ENCODE assay signal across 10 cellular contexts in the genomic region with DNA sequence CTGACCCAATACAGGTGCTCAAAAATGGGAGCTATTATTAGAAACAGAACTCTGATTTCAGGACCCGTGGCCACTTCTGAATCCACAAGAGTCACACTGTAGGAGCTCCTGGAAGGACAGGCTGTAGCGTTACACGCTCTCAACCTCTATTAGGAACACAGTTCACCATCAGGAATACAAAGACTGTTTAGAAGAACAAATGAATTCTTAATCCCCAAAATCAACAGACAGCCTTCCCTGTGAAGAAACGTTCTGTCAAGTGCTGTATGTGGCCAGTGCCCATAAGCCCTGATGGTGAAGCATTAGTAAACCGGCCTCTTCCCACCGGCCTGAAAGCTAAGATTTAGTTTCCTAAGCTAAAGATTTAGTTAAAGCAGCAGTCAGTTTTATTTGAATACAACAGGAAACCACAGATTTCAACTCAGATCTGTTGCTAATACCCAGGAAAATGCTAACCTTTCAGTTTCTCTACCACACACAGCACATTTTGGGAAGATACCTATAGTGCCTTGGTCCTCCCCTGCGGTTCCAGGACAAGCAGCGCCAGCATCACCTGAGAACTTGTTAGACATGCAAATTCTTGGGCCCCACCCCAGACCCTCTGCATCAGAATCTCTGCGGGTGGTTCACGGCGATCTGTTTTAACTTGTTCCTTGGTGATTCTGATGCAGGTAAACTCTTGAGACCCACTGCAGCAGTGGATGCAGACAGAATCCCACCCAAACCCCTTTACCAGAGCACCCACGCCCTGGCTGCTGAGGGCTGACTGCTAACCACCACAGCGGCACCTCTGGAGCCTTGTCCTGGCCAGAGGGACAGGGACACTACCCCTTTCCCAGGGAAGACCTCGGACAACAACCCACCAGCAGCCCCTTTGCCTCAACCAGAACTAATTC. TPM values are rescaled to one million over a fixed set of nuclear protein-coding genes. Genes with fewer than 3 reads are reported as not detected.
A peak's percentile ranks its signal among the peaks of the same experiment; 100 is the strongest.
DNase-seq lines count a peak whose midpoint lies in the region; ATAC-seq and TF ChIP-seq lines count a peak whose summit lies in the region.
"Had no signal": no experiment of that assay in that cellular context is flagged by ENCODE, and none has a peak within 500 bp of the region (broad histone marks: within the 10 kb centered on the region; RNA-seq: fewer than 3 reads in every experiment).

No MANE protein-coding gene starts in this region.

- peaks cover 2% of the 10 kb centered on the region for H3K36me3 Mint-ChIP-seq in activated naive CD4-positive, alpha-beta T cell treated with anti-CD3 and anti-CD28 coated beads, Interleukin-2, amount 50 U/mL, for 24 hours
- peaks cover 2% of the 10 kb centered on the region for H3K36me3 Mint-ChIP-seq in activated naive CD8-positive, alpha-beta T cell
- H3K36me3 Mint-ChIP-seq in stimulated activated naive CD8-positive, alpha-beta T cell treated with anti-CD3 and anti-CD28 coated beads, Interleukin-15, Interleukin-2, amounts not matched to agents 100 ng/mL and 50 ng/mL, for 24 hours (ENCODE audit: low read depth), result no peaks in the 10 kb centered on the region

- no peak overlapping the region for H3K4me3 ChIP-seq in esophagus squamous epithelium

- peak overlapping the region; percentile 60 for H3K4me3 Mint-ChIP-seq in activated naive CD4-positive, alpha-beta T cell treated with anti-CD3 and anti-CD28 coated beads, Interleukin-2, amount 50 U/mL, for 24 hours
- H3K4me3 Mint-ChIP-seq in activated naive CD8-positive, alpha-beta T cell, result peak overlapping the region; percentile 51
- peak overlapping the region; percentile 51 for H3K4me3 Mint-ChIP-seq in stimulated activated naive CD8-positive, alpha-beta T cell treated with anti-CD3 and anti-CD28 coated beads, Interleukin-15, Interleukin-2, amounts not matched to agents 100 ng/mL and 50 ng/mL, for 24 hours
- H3K4me3 Mint-ChIP-seq: brain, neural crest cell had no signal

- no peaks in the 10 kb centered on the region for H3K9me3 ChIP-seq in esophagus squamous epithelium

- no peak for DNase-seq in activated naive CD4-positive, alpha-beta T cell treated with anti-CD3 and anti-CD28 coated beads, Interleukin-2, amount 50 U/mL, for 16 hours
- DNase-seq in NCI-H1417 treated with DMSO at 0.1 percent for 48 hours (lab: John Stamatoyannopoulos, UW) (no peak), esophagus squamous epithelium (lab: John Stamatoyannopoulos, UW) (no peak)
- no peak for DNase-seq in central memory CD4-positive, alpha-beta T cell

- peak; percentile 73 for ATAC-seq in HG03045 (IDR thresholded peaks at IDR 0.05; ENCODE audit: unreplicated experiment)

- intact Hi-C loops in esophagus squamous epithelium (cut with DNase I), result no loop called here

- peaks cover 0 to 16% (median 6%) of the 10 kb centered on the region in 3 donors for H3K4me1 ChIP-seq in esophagus squamous epithelium

- no peaks in the 10 kb centered on the region for H3K27me3 Mint-ChIP-seq in activated naive CD4-positive, alpha-beta T cell treated with anti-CD3 and anti-CD28 coated beads, Interleukin-2, amount 50 U/mL, for 24 hours
- H3K27me3 Mint-ChIP-seq in activated naive CD8-positive, alpha-beta T cell, result no peaks in the 10 kb centered on the region
- no peaks in the 10 kb centered on the region for H3K27me3 Mint-ChIP-seq in stimulated activated naive CD8-positive, alpha-beta T cell treated with anti-CD3 and anti-CD28 coated beads, Interleukin-15, Interleukin-2, amounts not matched to agents 100 ng/mL and 50 ng/mL, for 24 hours
- H3K27me3 Mint-ChIP-seq: brain had no signal

- TF ChIP-seq CTCF in esophagus squamous epithelium (IDR thresholded peaks at IDR 0.05), result no peak

- no peaks in the 10 kb centered on the region for H3K9me3 Mint-ChIP-seq in activated naive CD4-positive, alpha-beta T cell treated with anti-CD3 and anti-CD28 coated beads, Interleukin-2, amount 50 U/mL, for 24 hours
- no peaks in the 10 kb centered on the region for H3K9me3 Mint-ChIP-seq in activated naive CD8-positive, alpha-beta T cell (ENCODE audit: low read depth)
- no peaks in the 10 kb centered on the region for H3K9me3 Mint-ChIP-seq in stimulated activated naive CD8-positive, alpha-beta T cell treated with anti-CD3 and anti-CD28 coated beads, Interleukin-15, Interleukin-2, amounts not matched to agents 100 ng/mL and 50 ng/mL, for 24 hours
- H3K9me3 Mint-ChIP-seq: brain, neural crest cell had no signal

- peaks cover 28% of the 10 kb centered on the region for H3K4me1 Mint-ChIP-seq in activated naive CD4-positive, alpha-beta T cell treated with anti-CD3 and anti-CD28 coated beads, Interleukin-2, amount 50 U/mL, for 24 hours
- H3K4me1 Mint-ChIP-seq in activated naive CD8-positive, alpha-beta T cell (ENCODE audit: low read depth), result peaks cover 27% of the 10 kb centered on the region
- H3K4me1 Mint-ChIP-seq in stimulated activated naive CD8-positive, alpha-beta T cell treated with anti-CD3 and anti-CD28 coated beads, Interleukin-15, Interleukin-2, amounts not matched to agents 100 ng/mL and 50 ng/mL, for 24 hours (ENCODE audit: low read depth), result peaks cover 47% of the 10 kb centered on the region
- H3K4me1 Mint-ChIP-seq: neural crest cell had no signal

- H3K36me3 ChIP-seq in esophagus squamous epithelium, result no peaks in the 10 kb centered on the region

- H3K27ac ChIP-seq in esophagus squamous epithelium, result no peak overlapping the region

- no peaks in the 10 kb centered on the region for H3K27me3 ChIP-seq in esophagus squamous epithelium

- no peak for TF ChIP-seq POLR2A in esophagus squamous epithelium (IDR thresholded peaks at IDR 0.05)

- H3K27ac Mint-ChIP-seq in activated naive CD4-positive, alpha-beta T cell treated with anti-CD3 and anti-CD28 coated beads, Interleukin-2, amount 50 U/mL, for 24 hours, result no peak overlapping the region
- H3K27ac Mint-ChIP-seq in activated naive CD8-positive, alpha-beta T cell, result no peak overlapping the region
- no peak overlapping the region for H3K27ac Mint-ChIP-seq in stimulated activated naive CD8-positive, alpha-beta T cell treated with anti-CD3 and anti-CD28 coated beads, Interleukin-15, Interleukin-2, amounts not matched to agents 100 ng/mL and 50 ng/mL, for 24 hours

- 22 to 31% methylated on average over 11 to 12 of the region's 14 CpGs for WGBS in esophagus squamous epithelium, 2 donors

RNA-seq across cellular contexts. Expression of a gene that starts 33.4 kb away (rescaled TPM):
- total RNA-seq in esophagus squamous epithelium, result 10 to 100 TPM in 3 of 4 donors, 1 to 10 TPM in 1; 6.8 to 19.7 (median 15.6) TPM

RNA-seq across cellular contexts. Expression of a gene that starts 53.9 kb away (rescaled TPM):
- 1 to 10 TPM; 2.0 to 3.6 (median 2.8) TPM for total RNA-seq in esophagus squamous epithelium
